In genomic region chr10:11517150-11517549, GRCh38 we compare ENCODE assay signal across 14 cellular contexts.
A peak's percentile ranks its signal among the peaks of the same experiment; 100 is the strongest.
DNase-seq lines count a peak whose midpoint lies in the region; ATAC-seq, FAIRE-seq and TF ChIP-seq lines count a peak whose summit lies in the region.
"Had no signal": no experiment of that assay in that cellular context is flagged by ENCODE, and none has a peak within 500 bp of the region (broad histone marks: within the 10 kb centered on the region; RNA-seq: fewer than 3 reads in every experiment).

No MANE protein-coding gene starts in this region.

- peaks cover 8% of the 10 kb centered on the region for H3K4me1 ChIP-seq in upper lobe of right lung
- H3K4me1 ChIP-seq: sigmoid colon had no signal

- H3K36me3 ChIP-seq in upper lobe of right lung (no peaks in the 10 kb centered on the region), WERI-Rb-1 (no peaks in the 10 kb centered on the region)
- H3K36me3 ChIP-seq: left lung, sigmoid colon had no signal

- FAIRE-seq in GM12891 (lab: Jason Lieb, UNC) = peak; percentile 86

- no peak overlapping the region for H3K27ac ChIP-seq in upper lobe of right lung
- H3K27ac ChIP-seq in WERI-Rb-1 = no peak overlapping the region
- H3K27ac ChIP-seq: left lung, sigmoid colon had no signal

- no peaks in the 10 kb centered on the region for H3K9me3 Mint-ChIP-seq in activated T-helper 17 cell treated with anti-CD3 and anti-CD28 coated beads, Interleukin-2, amount 50 U/mL, for 72 hours

- peaks cover 3% of the 10 kb centered on the region for H3K27me3 Mint-ChIP-seq in activated T-helper 17 cell treated with anti-CD3 and anti-CD28 coated beads, Interleukin-2, amount 50 U/mL, for 72 hours

- no peak for TF ChIP-seq POLR2A in GM12891 (IDR thresholded peaks at IDR 0.05; ENCODE audit: low read depth, low read length)

- H3K27me3 ChIP-seq in upper lobe of right lung (no peaks in the 10 kb centered on the region), WERI-Rb-1 (ENCODE audit: insufficient read depth, low read depth, severe bottlenecking) (no peaks in the 10 kb centered on the region)
- H3K27me3 ChIP-seq: left lung, sigmoid colon had no signal

- TF ChIP-seq CTCF in upper lobe of right lung (IDR thresholded peaks at IDR 0.05) (no peak), WERI-Rb-1 (IDR thresholded peaks at IDR 0.05; ENCODE audit: low read depth, low read length) (no peak)

- intact Hi-C loops in Right ventricle myocardium inferior (cut with DNase I) (loop anchor here (5.0 kb wide), 2 partner anchors 95 to 225 kb away; partner anchors contain the start of genes ECHDC3 and USP6NL), upper lobe of right lung (cut with DNase I) (loop anchor here (5.0 to 10.0 kb wide), 2 partner anchors 208 to 240 kb away; no protein-coding TSS in a partner anchor)

- H3K4me3 Mint-ChIP-seq in activated T-helper 17 cell treated with anti-CD3 and anti-CD28 coated beads, Interleukin-2, amount 50 U/mL, for 72 hours = no peak overlapping the region

- ATAC-seq in GM19397 (IDR thresholded peaks at IDR 0.05; ENCODE audit: unreplicated experiment) = peak; percentile 56
- peak; percentile 53 for ATAC-seq in HG03039 (IDR thresholded peaks at IDR 0.05; ENCODE audit: unreplicated experiment)
- ATAC-seq in activated T-helper 17 cell treated with anti-CD3 and anti-CD28 coated beads, Interleukin-2, amount 50 U/mL, for 72 hours (replicated peaks) = peak; percentile 60
- no peak for ATAC-seq in Right ventricle myocardium inferior
- no peak for ATAC-seq in upper lobe of right lung

- H3K9me3 ChIP-seq in upper lobe of right lung (no peaks in the 10 kb centered on the region), WERI-Rb-1 (ENCODE audit: severe bottlenecking) (no peaks in the 10 kb centered on the region)
- H3K9me3 ChIP-seq: left lung, sigmoid colon had no signal

- H3K36me3 Mint-ChIP-seq in activated T-helper 17 cell treated with anti-CD3 and anti-CD28 coated beads, Interleukin-2, amount 50 U/mL, for 72 hours (ENCODE audit: low read depth) = no peaks in the 10 kb centered on the region

- H3K27ac Mint-ChIP-seq in activated T-helper 17 cell treated with anti-CD3 and anti-CD28 coated beads, Interleukin-2, amount 50 U/mL, for 72 hours = peak overlapping the region; percentile 4

- H3K4me1 Mint-ChIP-seq in activated T-helper 17 cell treated with anti-CD3 and anti-CD28 coated beads, Interleukin-2, amount 50 U/mL, for 72 hours = peaks cover 6% of the 10 kb centered on the region

- DNase-seq in GM12891 (ENCODE audit: insufficient read length, low spot score) (no peak), NCI-H345 (lab: John Stamatoyannopoulos, UW) (no peak), Right ventricle myocardium inferior (ENCODE audit: missing footprints) (no peak), upper lobe of right lung (no peak), WERI-Rb-1 (no peak)
- DNase-seq: COR-L47; IMR-90; left lung; NCI-H526 treated with DMSO at 0.1 percent for 48 hours; sigmoid colon; stimulated activated naive CD4-positive, alpha-beta T cell treated with Interleukin-2 at 50 U/mL for 16 hours had no signal

- H3K4me3 ChIP-seq in upper lobe of right lung (no peak overlapping the region), WERI-Rb-1 (ENCODE audit: low read depth, low read length) (no peak overlapping the region)
- H3K4me3 ChIP-seq: left lung, sigmoid colon had no signal

TF ChIP-seq in GM12891, 5 proteins besides CTCF, POLR2A, EP300 and RAD21:
- no peak for TF ChIP-seq TAF1 (IDR thresholded peaks at IDR 0.05; ENCODE audit: low read depth, low read length)
- no peak for TF ChIP-seq POLR2AphosphoS5 (IDR thresholded peaks at IDR 0.05; ENCODE audit: low read depth, low read length)
- no peak for TF ChIP-seq SPI1 (IDR thresholded peaks at IDR 0.05; ENCODE audit: low read depth, low read length)
- no peak for TF ChIP-seq PAX5 (IDR thresholded peaks at IDR 0.05; ENCODE audit: insufficient read depth, low read length, severe bottlenecking)
- no peak for TF ChIP-seq POU2F2 (IDR thresholded peaks at IDR 0.05; ENCODE audit: low read depth, low read length)

Comparison
In these comparisons a context has a peak if more than half of its experiments do, and no peak if none do; other contexts are left out.
1. ATAC-seq: peak in GM19397 (single experiment), HG03039 (single experiment) and activated T-helper 17 cell treated with anti-CD3 and anti-CD28 coated beads, Interleukin-2, amount 50 U/mL, for 72 hours (single experiment); none in Right ventricle myocardium inferior (single experiment) and upper lobe of right lung (single experiment).